In the genomic region with DNA sequence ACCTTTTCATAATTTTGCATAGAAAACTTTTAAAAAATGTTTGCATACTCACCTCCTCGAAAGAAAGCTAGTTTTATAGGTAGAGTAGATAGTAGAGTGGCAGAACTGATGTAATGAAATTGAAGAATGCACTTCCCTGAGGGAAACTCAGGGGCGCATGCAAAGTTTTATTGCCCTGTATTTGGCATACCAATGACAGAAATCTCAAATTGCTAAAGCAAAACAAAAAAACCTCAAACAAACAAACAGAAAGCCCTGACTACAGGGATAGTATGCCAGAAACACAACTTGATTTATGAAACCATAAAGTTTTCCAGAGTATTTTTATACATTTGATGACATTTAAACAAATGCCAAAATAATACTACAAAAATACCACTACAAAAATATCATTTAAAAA, we compare ENCODE assay signal across 1 cellular context.
A peak's percentile ranks its signal among the peaks of the same experiment; 100 is the strongest.
TF ChIP-seq lines count a peak whose summit lies in the region.

No MANE protein-coding gene starts in this region.

TF ChIP-seq in HEK293, 187 proteins besides CTCF, POLR2A, EP300 and RAD21 (continued from another document and continues in another):
- TF ChIP-seq, protein P1, sequence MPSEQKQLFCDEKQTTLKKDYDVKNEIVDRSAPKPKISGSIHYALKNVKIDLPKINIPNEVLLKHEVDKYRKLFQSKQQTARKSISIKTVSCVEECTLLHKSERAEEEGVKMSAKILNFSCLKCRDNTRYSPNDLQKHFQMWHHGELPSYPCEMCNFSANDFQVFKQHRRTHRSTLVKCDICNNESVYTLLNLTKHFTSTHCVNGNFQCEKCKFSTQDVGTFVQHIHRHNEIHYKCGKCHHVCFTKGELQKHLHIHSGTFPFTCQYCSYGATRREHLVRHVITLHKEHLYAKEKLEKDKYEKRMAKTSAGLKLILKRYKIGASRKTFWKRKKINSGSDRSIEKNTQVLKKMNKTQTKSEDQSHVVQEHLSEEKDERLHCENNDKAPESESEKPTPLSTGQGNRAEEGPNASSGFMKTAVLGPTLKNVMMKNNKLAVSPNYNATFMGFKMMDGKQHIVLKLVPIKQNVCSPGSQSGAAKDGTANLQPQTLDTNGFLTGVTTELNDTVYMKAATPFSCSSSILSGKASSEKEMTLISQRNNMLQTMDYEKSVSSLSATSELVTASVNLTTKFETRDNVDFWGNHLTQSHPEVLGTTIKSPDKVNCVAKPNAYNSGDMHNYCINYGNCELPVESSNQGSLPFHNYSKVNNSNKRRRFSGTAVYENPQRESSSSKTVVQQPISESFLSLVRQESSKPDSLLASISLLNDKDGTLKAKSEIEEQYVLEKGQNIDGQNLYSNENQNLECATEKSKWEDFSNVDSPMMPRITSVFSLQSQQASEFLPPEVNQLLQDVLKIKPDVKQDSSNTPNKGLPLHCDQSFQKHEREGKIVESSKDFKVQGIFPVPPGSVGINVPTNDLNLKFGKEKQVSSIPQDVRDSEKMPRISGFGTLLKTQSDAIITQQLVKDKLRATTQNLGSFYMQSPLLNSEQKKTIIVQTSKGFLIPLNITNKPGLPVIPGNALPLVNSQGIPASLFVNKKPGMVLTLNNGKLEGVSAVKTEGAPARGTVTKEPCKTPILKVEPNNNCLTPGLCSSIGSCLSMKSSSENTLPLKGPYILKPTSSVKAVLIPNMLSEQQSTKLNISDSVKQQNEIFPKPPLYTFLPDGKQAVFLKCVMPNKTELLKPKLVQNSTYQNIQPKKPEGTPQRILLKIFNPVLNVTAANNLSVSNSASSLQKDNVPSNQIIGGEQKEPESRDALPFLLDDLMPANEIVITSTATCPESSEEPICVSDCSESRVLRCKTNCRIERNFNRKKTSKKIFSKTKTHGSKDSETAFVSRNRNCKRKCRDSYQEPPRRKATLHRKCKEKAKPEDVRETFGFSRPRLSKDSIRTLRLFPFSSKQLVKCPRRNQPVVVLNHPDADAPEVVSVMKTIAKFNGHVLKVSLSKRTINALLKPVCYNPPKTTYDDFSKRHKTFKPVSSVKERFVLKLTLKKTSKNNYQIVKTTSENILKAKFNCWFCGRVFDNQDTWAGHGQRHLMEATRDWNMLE (tag by site-specific recombination; conservative IDR thresholded peaks at IDR 0.05; ENCODE audit: low read depth), result 0 out of 2 replicates have a peak, but pooled peaks have one; percentile 33
- TF ChIP-seq ZNF24 (tag by site-specific recombination; IDR thresholded peaks at IDR 0.05) (peak; percentile 86), ZFP41 (tag by site-specific recombination; IDR thresholded peaks at IDR 0.05; ENCODE audit: borderline replicate concordance) (no peak), ZNF335 (tag by site-specific recombination; conservative IDR thresholded peaks at IDR 0.05) (no peak), ZNF830 (tag by site-specific recombination; IDR thresholded peaks at IDR 0.05; ENCODE audit: low read depth) (no peak), ZNF629 (tag by site-specific recombination; IDR thresholded peaks at IDR 0.05) (peak; percentile 83), BCL11B (tag by site-specific recombination; IDR thresholded peaks at IDR 0.05; ENCODE audit: low read depth) (peak; percentile 92), ZFP3 (tag by site-specific recombination; IDR thresholded peaks at IDR 0.05; ENCODE audit: low read depth) (no peak), ZNF423 (tag by site-specific recombination; IDR thresholded peaks at IDR 0.05) (no peak), ZNF169 (tag by site-specific recombination; IDR thresholded peaks at IDR 0.05) (no peak), SCRT2 (tag by site-specific recombination; IDR thresholded peaks at IDR 0.05) (no peak), SP3 (tag by site-specific recombination; IDR thresholded peaks at IDR 0.05) (no peak), ZNF221 (tag by site-specific recombination; IDR thresholded peaks at IDR 0.05; ENCODE audit: borderline replicate concordance) (no peak), ZNF211 (tag by site-specific recombination; IDR thresholded peaks at IDR 0.05; ENCODE audit: low read depth) (no peak), GLI4 (tag by site-specific recombination; IDR thresholded peaks at IDR 0.05) (no peak), ZNF621 (tag by site-specific recombination; IDR thresholded peaks at IDR 0.05) (no peak), ZNF624 (tag by site-specific recombination; IDR thresholded peaks at IDR 0.05) (no peak), EGR2 (tag by site-specific recombination; IDR thresholded peaks at IDR 0.05; ENCODE audit: low read depth) (no peak), ZNF529 (tag by site-specific recombination; IDR thresholded peaks at IDR 0.05; ENCODE audit: insufficient replicate concordance) (no peak), ZBTB7A (tag by site-specific recombination; IDR thresholded peaks at IDR 0.05; ENCODE audit: low read depth) (no peak), HOXC10 (CRISPR knock-in tag; IDR thresholded peaks at IDR 0.05) (no peak), ZNF23 (tag by site-specific recombination; IDR thresholded peaks at IDR 0.05; ENCODE audit: borderline replicate concordance) (no peak), ZNF585B (tag by site-specific recombination; IDR thresholded peaks at IDR 0.05) (no peak), ZNF433 (tag by site-specific recombination; IDR thresholded peaks at IDR 0.05; ENCODE audit: low read depth) (no peak), TCF7L2 (IDR thresholded peaks at IDR 0.05; ENCODE audit: borderline replicate concordance, low read depth, low read length) (no peak), ZFHX2 (tag by site-specific recombination; conservative IDR thresholded peaks at IDR 0.05) (no peak), ZNF140 (tag by site-specific recombination; IDR thresholded peaks at IDR 0.05) (no peak), ZNF174 (tag by site-specific recombination; IDR thresholded peaks at IDR 0.05) (no peak), ZNF366 (tag by site-specific recombination; conservative IDR thresholded peaks at IDR 0.05) (peak; percentile 85), ZNF184 (tag by site-specific recombination; IDR thresholded peaks at IDR 0.05) (peak; percentile 14; the same call in 1 of the 2 replicates)
- TF ChIP-seq, protein P2, sequence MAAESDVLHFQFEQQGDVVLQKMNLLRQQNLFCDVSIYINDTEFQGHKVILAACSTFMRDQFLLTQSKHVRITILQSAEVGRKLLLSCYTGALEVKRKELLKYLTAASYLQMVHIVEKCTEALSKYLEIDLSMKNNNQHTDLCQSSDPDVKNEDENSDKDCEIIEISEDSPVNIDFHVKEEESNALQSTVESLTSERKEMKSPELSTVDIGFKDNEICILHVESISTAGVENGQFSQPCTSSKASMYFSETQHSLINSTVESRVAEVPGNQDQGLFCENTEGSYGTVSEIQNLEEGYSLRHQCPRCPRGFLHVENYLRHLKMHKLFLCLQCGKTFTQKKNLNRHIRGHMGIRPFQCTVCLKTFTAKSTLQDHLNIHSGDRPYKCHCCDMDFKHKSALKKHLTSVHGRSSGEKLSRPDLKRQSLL (tag by site-specific recombination; IDR thresholded peaks at IDR 0.05), result no peak
- TF ChIP-seq, protein P3, sequence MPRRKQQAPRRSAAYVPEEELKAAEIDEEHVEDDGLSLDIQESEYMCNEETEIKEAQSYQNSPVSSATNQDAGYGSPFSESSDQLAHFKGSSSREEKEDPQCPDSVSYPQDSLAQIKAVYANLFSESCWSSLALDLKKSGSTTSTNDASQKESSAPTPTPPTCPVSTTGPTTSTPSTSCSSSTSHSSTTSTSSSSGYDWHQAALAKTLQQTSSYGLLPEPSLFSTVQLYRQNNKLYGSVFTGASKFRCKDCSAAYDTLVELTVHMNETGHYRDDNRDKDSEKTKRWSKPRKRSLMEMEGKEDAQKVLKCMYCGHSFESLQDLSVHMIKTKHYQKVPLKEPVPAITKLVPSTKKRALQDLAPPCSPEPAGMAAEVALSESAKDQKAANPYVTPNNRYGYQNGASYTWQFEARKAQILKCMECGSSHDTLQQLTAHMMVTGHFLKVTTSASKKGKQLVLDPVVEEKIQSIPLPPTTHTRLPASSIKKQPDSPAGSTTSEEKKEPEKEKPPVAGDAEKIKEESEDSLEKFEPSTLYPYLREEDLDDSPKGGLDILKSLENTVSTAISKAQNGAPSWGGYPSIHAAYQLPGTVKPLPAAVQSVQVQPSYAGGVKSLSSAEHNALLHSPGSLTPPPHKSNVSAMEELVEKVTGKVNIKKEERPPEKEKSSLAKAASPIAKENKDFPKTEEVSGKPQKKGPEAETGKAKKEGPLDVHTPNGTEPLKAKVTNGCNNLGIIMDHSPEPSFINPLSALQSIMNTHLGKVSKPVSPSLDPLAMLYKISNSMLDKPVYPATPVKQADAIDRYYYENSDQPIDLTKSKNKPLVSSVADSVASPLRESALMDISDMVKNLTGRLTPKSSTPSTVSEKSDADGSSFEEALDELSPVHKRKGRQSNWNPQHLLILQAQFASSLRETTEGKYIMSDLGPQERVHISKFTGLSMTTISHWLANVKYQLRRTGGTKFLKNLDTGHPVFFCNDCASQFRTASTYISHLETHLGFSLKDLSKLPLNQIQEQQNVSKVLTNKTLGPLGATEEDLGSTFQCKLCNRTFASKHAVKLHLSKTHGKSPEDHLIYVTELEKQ (tag by site-specific recombination; IDR thresholded peaks at IDR 0.05; ENCODE audit: borderline replicate concordance), result peak; percentile 95
- TF ChIP-seq, protein P4, sequence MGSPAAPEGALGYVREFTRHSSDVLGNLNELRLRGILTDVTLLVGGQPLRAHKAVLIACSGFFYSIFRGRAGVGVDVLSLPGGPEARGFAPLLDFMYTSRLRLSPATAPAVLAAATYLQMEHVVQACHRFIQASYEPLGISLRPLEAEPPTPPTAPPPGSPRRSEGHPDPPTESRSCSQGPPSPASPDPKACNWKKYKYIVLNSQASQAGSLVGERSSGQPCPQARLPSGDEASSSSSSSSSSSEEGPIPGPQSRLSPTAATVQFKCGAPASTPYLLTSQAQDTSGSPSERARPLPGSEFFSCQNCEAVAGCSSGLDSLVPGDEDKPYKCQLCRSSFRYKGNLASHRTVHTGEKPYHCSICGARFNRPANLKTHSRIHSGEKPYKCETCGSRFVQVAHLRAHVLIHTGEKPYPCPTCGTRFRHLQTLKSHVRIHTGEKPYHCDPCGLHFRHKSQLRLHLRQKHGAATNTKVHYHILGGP (tag by site-specific recombination; IDR thresholded peaks at IDR 0.05), result peak; percentile 78
- TF ChIP-seq, protein P5, sequence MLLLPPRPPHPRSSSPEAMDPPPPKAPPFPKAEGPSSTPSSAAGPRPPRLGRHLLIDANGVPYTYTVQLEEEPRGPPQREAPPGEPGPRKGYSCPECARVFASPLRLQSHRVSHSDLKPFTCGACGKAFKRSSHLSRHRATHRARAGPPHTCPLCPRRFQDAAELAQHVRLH (tag by site-specific recombination; IDR thresholded peaks at IDR 0.05), result peak; percentile 89
- TF ChIP-seq, protein P6, sequence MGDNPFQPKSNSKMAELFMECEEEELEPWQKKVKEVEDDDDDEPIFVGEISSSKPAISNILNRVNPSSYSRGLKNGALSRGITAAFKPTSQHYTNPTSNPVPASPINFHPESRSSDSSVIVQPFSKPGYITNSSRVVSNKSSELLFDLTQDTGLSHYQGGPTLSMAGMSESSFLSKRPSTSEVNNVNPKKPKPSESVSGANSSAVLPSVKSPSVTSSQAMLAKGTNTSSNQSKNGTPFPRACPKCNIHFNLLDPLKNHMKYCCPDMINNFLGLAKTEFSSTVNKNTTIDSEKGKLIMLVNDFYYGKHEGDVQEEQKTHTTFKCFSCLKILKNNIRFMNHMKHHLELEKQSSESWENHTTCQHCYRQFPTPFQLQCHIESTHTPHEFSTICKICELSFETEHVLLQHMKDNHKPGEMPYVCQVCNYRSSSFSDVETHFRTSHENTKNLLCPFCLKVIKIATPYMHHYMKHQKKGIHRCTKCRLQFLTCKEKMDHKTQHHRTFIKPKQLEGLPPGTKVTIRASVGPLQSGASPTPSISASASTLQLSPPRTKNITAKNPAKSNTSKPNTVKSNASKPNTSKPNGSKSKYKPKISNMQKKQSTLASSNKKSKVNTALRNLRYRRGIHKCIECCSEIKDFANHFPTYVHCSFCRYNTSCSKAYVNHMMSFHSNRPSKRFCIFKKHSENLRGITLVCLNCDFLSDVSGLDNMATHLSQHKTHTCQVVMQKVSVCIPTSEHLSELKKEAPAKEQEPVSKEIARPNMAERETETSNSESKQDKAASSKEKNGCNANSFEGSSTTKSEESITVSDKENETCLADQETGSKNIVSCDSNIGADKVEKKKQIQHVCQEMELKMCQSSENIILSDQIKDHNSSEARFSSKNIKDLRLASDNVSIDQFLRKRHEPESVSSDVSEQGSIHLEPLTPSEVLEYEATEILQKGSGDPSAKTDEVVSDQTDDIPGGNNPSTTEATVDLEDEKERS (tag by site-specific recombination; IDR thresholded peaks at IDR 0.05), result no peak
- TF ChIP-seq, protein P7, sequence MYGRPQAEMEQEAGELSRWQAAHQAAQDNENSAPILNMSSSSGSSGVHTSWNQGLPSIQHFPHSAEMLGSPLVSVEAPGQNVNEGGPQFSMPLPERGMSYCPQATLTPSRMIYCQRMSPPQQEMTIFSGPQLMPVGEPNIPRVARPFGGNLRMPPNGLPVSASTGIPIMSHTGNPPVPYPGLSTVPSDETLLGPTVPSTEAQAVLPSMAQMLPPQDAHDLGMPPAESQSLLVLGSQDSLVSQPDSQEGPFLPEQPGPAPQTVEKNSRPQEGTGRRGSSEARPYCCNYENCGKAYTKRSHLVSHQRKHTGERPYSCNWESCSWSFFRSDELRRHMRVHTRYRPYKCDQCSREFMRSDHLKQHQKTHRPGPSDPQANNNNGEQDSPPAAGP (tag by site-specific recombination; IDR thresholded peaks at IDR 0.05), result no peak
- TF ChIP-seq, protein P8, sequence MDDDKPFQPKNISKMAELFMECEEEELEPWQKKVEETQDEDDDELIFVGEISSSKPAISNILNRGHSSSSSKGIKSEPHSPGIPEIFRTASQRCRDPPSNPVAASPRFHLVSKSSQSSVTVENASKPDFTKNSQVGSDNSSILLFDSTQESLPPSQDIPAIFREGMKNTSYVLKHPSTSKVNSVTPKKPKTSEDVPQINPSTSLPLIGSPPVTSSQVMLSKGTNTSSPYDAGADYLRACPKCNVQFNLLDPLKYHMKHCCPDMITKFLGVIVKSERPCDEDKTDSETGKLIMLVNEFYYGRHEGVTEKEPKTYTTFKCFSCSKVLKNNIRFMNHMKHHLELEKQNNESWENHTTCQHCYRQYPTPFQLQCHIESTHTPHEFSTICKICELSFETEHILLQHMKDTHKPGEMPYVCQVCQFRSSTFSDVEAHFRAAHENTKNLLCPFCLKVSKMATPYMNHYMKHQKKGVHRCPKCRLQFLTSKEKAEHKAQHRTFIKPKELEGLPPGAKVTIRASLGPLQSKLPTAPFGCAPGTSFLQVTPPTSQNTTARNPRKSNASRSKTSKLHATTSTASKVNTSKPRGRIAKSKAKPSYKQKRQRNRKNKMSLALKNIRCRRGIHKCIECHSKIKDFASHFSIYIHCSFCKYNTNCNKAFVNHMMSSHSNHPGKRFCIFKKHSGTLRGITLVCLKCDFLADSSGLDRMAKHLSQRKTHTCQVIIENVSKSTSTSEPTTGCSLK (tag by site-specific recombination; IDR thresholded peaks at IDR 0.05), result no peak
- TF ChIP-seq, protein P9, sequence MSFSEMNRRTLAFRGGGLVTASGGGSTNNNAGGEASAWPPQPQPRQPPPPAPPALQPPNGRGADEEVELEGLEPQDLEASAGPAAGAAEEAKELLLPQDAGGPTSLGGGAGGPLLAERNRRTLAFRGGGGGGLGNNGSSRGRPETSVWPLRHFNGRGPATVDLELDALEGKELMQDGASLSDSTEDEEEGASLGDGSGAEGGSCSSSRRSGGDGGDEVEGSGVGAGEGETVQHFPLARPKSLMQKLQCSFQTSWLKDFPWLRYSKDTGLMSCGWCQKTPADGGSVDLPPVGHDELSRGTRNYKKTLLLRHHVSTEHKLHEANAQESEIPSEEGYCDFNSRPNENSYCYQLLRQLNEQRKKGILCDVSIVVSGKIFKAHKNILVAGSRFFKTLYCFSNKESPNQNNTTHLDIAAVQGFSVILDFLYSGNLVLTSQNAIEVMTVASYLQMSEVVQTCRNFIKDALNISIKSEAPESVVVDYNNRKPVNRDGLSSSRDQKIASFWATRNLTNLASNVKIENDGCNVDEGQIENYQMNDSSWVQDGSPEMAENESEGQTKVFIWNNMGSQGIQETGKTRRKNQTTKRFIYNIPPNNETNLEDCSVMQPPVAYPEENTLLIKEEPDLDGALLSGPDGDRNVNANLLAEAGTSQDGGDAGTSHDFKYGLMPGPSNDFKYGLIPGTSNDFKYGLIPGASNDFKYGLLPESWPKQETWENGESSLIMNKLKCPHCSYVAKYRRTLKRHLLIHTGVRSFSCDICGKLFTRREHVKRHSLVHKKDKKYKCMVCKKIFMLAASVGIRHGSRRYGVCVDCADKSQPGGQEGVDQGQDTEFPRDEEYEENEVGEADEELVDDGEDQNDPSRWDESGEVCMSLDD (tag by site-specific recombination; IDR thresholded peaks at IDR 0.05), result no peak
